26 cellular contexts compared by ENCODE assay signal in genomic region chr15:29216955-29217354, GRCh38.
"Had no signal": no experiment of that assay in that cellular context is flagged by ENCODE, and none has a peak within 500 bp of the region (broad histone marks: within the 10 kb centered on the region; RNA-seq: fewer than 3 reads in every experiment).

No MANE protein-coding gene starts in this region.

- H3K4me3 ChIP-seq: coronary artery, dorsolateral prefrontal cortex, esophagus muscularis mucosa, gastrocnemius medialis had no signal

- H3K9me3 ChIP-seq: esophagus muscularis mucosa, gastrocnemius medialis had no signal

- H3K9me3 Mint-ChIP-seq: activated CD4-positive, alpha-beta memory T cell treated with anti-CD3 and anti-CD28 coated beads, Interleukin-2, amount 10 ng/mL, durations not matched to agents 7 days and 5 days; activated CD4-positive, alpha-beta T cell treated with anti-CD3 and anti-CD28 coated beads, Interleukin-2, amount 10 ng/mL, durations not matched to agents 7 days and 5 days; activated naive CD4-positive, alpha-beta T cell treated with anti-CD3 and anti-CD28 coated beads, Interleukin-2, amount 10 ng/mL, durations not matched to agents 7 days and 5 days; activated naive CD4-positive, alpha-beta T cell treated with anti-CD3 and anti-CD28 coated beads, Interleukin-2, amount 50 U/mL, for 72 hours; activated T-cell treated with anti-CD3 and anti-CD28 coated beads, Interleukin-2, amount 50 U/mL, for 24 hours; central memory CD8-positive, alpha-beta T cell had no signal

- H3K36me3 Mint-ChIP-seq: activated naive CD4-positive, alpha-beta T cell treated with anti-CD3 and anti-CD28 coated beads, Interleukin-2, amount 10 ng/mL, durations not matched to agents 7 days and 5 days; activated naive CD4-positive, alpha-beta T cell treated with anti-CD3 and anti-CD28 coated beads, Interleukin-2, amount 50 U/mL, for 72 hours; activated naive CD8-positive, alpha-beta T cell treated with anti-CD3 and anti-CD28 coated beads, Interleukin-2, amount 10 ng/mL, durations not matched to agents 7 days and 5 days had no signal

- DNase-seq: activated CD4-positive, alpha-beta memory T cell treated with anti-CD3 and anti-CD28 coated beads, Interleukin-2, amount 10 ng/mL, durations not matched to agents 7 days and 5 days; activated CD4-positive, alpha-beta T cell treated with anti-CD3 and anti-CD28 coated beads for 1 hour; activated CD4-positive, alpha-beta T cell treated with anti-CD3 and anti-CD28 coated beads for 4 hours; activated CD4-positive, alpha-beta T cell treated with anti-CD3 and anti-CD28 coated beads, Interleukin-2, amount 10 ng/mL, durations not matched to agents 7 days and 5 days; activated CD4-positive, alpha-beta T cell treated with anti-CD3 and anti-CD28 coated beads, Interleukin-2, amount 50 U/mL, for 4 hours; activated CD8-positive, alpha-beta memory T cell treated with anti-CD3 and anti-CD28 coated beads, Interleukin-2, amount 50 U/mL, for 48 hours; activated gamma-delta T cell; activated naive CD4-positive, alpha-beta T cell; activated naive CD4-positive, alpha-beta T cell treated with anti-CD3 and anti-CD28 coated beads, Interleukin-2, amount 10 ng/mL, durations not matched to agents 7 days and 5 days; activated naive CD8-positive, alpha-beta T cell treated with anti-CD3 and anti-CD28 coated beads, Interleukin-2, amount 10 ng/mL, durations not matched to agents 7 days and 5 days; activated T-cell treated with anti-CD3 and anti-CD28 coated beads for 4 hours; activated T-cell treated with anti-CD3 and anti-CD28 coated beads, Interleukin-2, amount 50 U/mL, for 24 hours; activated T-cell treated with anti-CD3 and anti-CD28 coated beads, Interleukin-2, amount 50 U/mL, for 72 hours; brain microvascular endothelial cell; dorsolateral prefrontal cortex; effector memory CD4-positive, alpha-beta T cell; erythroblast; foreskin keratinocyte; gastrocnemius medialis; glutamatergic neuron; T-helper 2 cell had no signal

- H3K4me3 Mint-ChIP-seq: activated CD4-positive, alpha-beta memory T cell treated with anti-CD3 and anti-CD28 coated beads, Interleukin-2, amount 10 ng/mL, durations not matched to agents 7 days and 5 days; activated CD4-positive, alpha-beta T cell treated with anti-CD3 and anti-CD28 coated beads, Interleukin-2, amount 10 ng/mL, durations not matched to agents 7 days and 5 days; activated naive CD4-positive, alpha-beta T cell treated with anti-CD3 and anti-CD28 coated beads, Interleukin-2, amount 10 ng/mL, durations not matched to agents 7 days and 5 days; activated naive CD8-positive, alpha-beta T cell treated with anti-CD3 and anti-CD28 coated beads, Interleukin-2, amount 10 ng/mL, durations not matched to agents 7 days and 5 days; activated T-cell treated with anti-CD3 and anti-CD28 coated beads, Interleukin-2, amount 50 U/mL, for 24 hours; activated T-cell treated with anti-CD3 and anti-CD28 coated beads, Interleukin-2, amount 50 U/mL, for 72 hours; central memory CD8-positive, alpha-beta T cell; dendritic cell treated with granulocyte-macrophage colony-stimulating factor and Interleukin-4, amounts not matched to agents 40 ng/mL and 50 ng/mL, for 4 days had no signal

- H3K27ac ChIP-seq: brain microvascular endothelial cell, coronary artery, dorsolateral prefrontal cortex, esophagus muscularis mucosa, foreskin keratinocyte, gastrocnemius medialis had no signal

- H3K27ac Mint-ChIP-seq: activated CD4-positive, alpha-beta memory T cell treated with anti-CD3 and anti-CD28 coated beads, Interleukin-2, amount 10 ng/mL, durations not matched to agents 7 days and 5 days; activated CD4-positive, alpha-beta T cell treated with anti-CD3 and anti-CD28 coated beads, Interleukin-2, amount 10 ng/mL, durations not matched to agents 7 days and 5 days; activated naive CD4-positive, alpha-beta T cell treated with anti-CD3 and anti-CD28 coated beads, Interleukin-2, amount 10 ng/mL, durations not matched to agents 7 days and 5 days; activated naive CD4-positive, alpha-beta T cell treated with anti-CD3 and anti-CD28 coated beads, Interleukin-2, amount 50 U/mL, for 72 hours; activated naive CD8-positive, alpha-beta T cell treated with anti-CD3 and anti-CD28 coated beads, Interleukin-2, amount 10 ng/mL, durations not matched to agents 7 days and 5 days; activated T-cell treated with anti-CD3 and anti-CD28 coated beads, Interleukin-2, amount 50 U/mL, for 24 hours; activated T-cell treated with anti-CD3 and anti-CD28 coated beads, Interleukin-2, amount 50 U/mL, for 72 hours; dendritic cell treated with granulocyte-macrophage colony-stimulating factor and Interleukin-4, amounts not matched to agents 40 ng/mL and 50 ng/mL, for 4 days had no signal

- H3K27me3 Mint-ChIP-seq: dendritic cell treated with granulocyte-macrophage colony-stimulating factor and Interleukin-4, amounts not matched to agents 40 ng/mL and 50 ng/mL, for 4 days had no signal

- H3K4me1 Mint-ChIP-seq: activated CD4-positive, alpha-beta T cell treated with anti-CD3 and anti-CD28 coated beads, Interleukin-2, amount 10 ng/mL, durations not matched to agents 7 days and 5 days; central memory CD8-positive, alpha-beta T cell had no signal

- H3K36me3 ChIP-seq: brain microvascular endothelial cell, esophagus muscularis mucosa, gastrocnemius medialis had no signal

- H3K27me3 ChIP-seq: brain microvascular endothelial cell, dorsolateral prefrontal cortex, esophagus muscularis mucosa, foreskin keratinocyte, gastrocnemius medialis had no signal

- H3K4me1 ChIP-seq: esophagus muscularis mucosa, foreskin keratinocyte, gastrocnemius medialis had no signal

- ATAC-seq: activated naive CD4-positive, alpha-beta T cell treated with anti-CD3 and anti-CD28 coated beads, Interleukin-2, amount 50 U/mL, for 72 hours; activated T-cell treated with anti-CD3 and anti-CD28 coated beads, Interleukin-2, amount 50 U/mL, for 72 hours; foreskin keratinocyte; gastrocnemius medialis had no signal
